In the genomic region with DNA sequence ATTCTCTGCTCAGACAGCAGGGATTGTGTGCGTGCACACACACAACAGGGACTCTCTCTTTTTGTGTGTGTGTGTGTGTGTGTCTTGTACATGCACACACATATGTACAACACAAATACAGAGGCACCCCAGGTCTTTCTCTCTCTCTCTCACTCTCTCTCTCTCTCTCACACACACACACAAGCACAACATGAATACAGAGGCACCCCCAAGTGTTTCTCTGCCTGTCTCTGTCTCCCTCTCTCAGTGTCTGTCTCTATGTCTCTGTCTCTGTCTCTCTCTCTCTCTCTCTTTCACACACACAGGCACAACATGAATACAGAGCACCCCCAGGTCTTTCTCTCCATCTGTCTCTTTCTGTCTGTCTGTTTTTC, we compare ENCODE assay signal across 1 cellular context.
TF ChIP-seq lines count a peak whose summit lies in the region.

No MANE protein-coding gene starts in this region.

TF ChIP-seq in HepG2, 621 proteins besides CTCF, POLR2A, EP300 and RAD21:
- TF ChIP-seq, protein P1, sequence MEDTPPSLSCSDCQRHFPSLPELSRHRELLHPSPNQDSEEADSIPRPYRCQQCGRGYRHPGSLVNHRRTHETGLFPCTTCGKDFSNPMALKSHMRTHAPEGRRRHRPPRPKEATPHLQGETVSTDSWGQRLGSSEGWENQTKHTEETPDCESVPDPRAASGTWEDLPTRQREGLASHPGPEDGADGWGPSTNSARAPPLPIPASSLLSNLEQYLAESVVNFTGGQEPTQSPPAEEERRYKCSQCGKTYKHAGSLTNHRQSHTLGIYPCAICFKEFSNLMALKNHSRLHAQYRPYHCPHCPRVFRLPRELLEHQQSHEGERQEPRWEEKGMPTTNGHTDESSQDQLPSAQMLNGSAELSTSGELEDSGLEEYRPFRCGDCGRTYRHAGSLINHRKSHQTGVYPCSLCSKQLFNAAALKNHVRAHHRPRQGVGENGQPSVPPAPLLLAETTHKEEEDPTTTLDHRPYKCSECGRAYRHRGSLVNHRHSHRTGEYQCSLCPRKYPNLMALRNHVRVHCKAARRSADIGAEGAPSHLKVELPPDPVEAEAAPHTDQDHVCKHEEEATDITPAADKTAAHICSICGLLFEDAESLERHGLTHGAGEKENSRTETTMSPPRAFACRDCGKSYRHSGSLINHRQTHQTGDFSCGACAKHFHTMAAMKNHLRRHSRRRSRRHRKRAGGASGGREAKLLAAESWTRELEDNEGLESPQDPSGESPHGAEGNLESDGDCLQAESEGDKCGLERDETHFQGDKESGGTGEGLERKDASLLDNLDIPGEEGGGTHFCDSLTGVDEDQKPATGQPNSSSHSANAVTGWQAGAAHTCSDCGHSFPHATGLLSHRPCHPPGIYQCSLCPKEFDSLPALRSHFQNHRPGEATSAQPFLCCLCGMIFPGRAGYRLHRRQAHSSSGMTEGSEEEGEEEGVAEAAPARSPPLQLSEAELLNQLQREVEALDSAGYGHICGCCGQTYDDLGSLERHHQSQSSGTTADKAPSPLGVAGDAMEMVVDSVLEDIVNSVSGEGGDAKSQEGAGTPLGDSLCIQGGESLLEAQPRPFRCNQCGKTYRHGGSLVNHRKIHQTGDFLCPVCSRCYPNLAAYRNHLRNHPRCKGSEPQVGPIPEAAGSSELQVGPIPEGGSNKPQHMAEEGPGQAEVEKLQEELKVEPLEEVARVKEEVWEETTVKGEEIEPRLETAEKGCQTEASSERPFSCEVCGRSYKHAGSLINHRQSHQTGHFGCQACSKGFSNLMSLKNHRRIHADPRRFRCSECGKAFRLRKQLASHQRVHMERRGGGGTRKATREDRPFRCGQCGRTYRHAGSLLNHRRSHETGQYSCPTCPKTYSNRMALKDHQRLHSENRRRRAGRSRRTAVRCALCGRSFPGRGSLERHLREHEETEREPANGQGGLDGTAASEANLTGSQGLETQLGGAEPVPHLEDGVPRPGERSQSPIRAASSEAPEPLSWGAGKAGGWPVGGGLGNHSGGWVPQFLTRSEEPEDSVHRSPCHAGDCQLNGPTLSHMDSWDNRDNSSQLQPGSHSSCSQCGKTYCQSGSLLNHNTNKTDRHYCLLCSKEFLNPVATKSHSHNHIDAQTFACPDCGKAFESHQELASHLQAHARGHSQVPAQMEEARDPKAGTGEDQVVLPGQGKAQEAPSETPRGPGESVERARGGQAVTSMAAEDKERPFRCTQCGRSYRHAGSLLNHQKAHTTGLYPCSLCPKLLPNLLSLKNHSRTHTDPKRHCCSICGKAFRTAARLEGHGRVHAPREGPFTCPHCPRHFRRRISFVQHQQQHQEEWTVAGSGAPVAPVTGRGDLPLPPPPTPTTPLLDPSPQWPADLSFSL (CRISPR knock-in tag; IDR thresholded peaks at IDR 0.05): 0 out of 2 replicates have a peak, but pooled peaks have one; percentile 25
- TF ChIP-seq ZNF891 (CRISPR knock-in tag; IDR thresholded peaks at IDR 0.05) (no peak), TSC22D2 (CRISPR knock-in tag; IDR thresholded peaks at IDR 0.05; ENCODE audit: borderline replicate concordance) (no peak)
TF ChIP-seq in HepG2: peak in this region for 1.
